ENCODE assay signal across 15 cellular contexts in genomic region chr3:67737911-67738865, GRCh38.
"Had no signal": no experiment of that assay in that cellular context is flagged by ENCODE, and none has a peak within 500 bp of the region (broad histone marks: within the 10 kb centered on the region; RNA-seq: fewer than 3 reads in every experiment).

No MANE protein-coding gene starts in this region.

- DNase-seq: activated effector memory CD4-positive, alpha-beta T cell treated with Interleukin-2 at 50 U/mL for 16 hours; dorsolateral prefrontal cortex; erythroblast; heart right ventricle; islet precursor cell; midbrain; naive B cell; stimulated activated CD4-positive, alpha-beta T cell treated with anti-CD3 and anti-CD28 coated beads, Interleukin-2, amount 100 ng/mL, for 48 hours; SW 1271; T-helper 9 cell; tibial artery had no signal

- H3K27me3 Mint-ChIP-seq: stimulated activated memory B cell treated with anti-CD40 and anti-IgM and Interleukin-4, amounts not matched to agents 10 μg/mL and 1 μg/mL and 100 μg/mL, for 72 hours had no signal

- H3K27ac Mint-ChIP-seq: naive B cell; stimulated activated memory B cell treated with anti-CD40 and anti-IgM and Interleukin-4, amounts not matched to agents 10 μg/mL and 1 μg/mL and 100 μg/mL, for 72 hours had no signal

- H3K4me1 Mint-ChIP-seq: naive B cell; stimulated activated memory B cell treated with anti-CD40 and anti-IgM and Interleukin-4, amounts not matched to agents 10 μg/mL and 1 μg/mL and 100 μg/mL, for 72 hours had no signal

- ATAC-seq: activated CD4-positive, CD25-positive, alpha-beta regulatory T cell treated with anti-CD3 and anti-CD28 coated beads, Interleukin-2, amount 50 U/mL, for 24 hours; gastroesophageal sphincter; heart right ventricle; left lobe of liver; stimulated activated memory B cell treated with anti-CD40 and anti-IgM and Interleukin-4, amounts not matched to agents 10 μg/mL and 1 μg/mL and 100 μg/mL, for 72 hours had no signal

- H3K36me3 Mint-ChIP-seq: naive B cell had no signal

- H3K4me3 Mint-ChIP-seq: naive B cell; stimulated activated memory B cell treated with anti-CD40 and anti-IgM and Interleukin-4, amounts not matched to agents 10 μg/mL and 1 μg/mL and 100 μg/mL, for 72 hours had no signal
